8 cellular contexts compared by ENCODE assay signal in genomic region chr3:101725890-101726275, GRCh38. TPM values are rescaled to one million over a fixed set of nuclear protein-coding genes. Genes with fewer than 3 reads are reported as not detected.
DNase-seq lines count a peak whose midpoint lies in the region; ATAC-seq and TF ChIP-seq lines count a peak whose summit lies in the region.

No MANE protein-coding gene starts in this region.

- no peaks in the 10 kb centered on the region for H3K27me3 ChIP-seq in H9 (ENCODE audit: insufficient read depth, low read length)
- H3K27me3 ChIP-seq in skeletal muscle tissue (ENCODE audit: control insufficient read depth in 3 of 3, insufficient read depth in 3 of 3, low read length in 3 of 3) = no peaks in the 10 kb centered on the region

- H2BK12ac ChIP-seq in H9 (ENCODE audit: insufficient read length, low read depth, low read length) = no peak overlapping the region

- H3K23ac ChIP-seq in H9 (ENCODE audit: insufficient read length, low read depth, low read length) = no peak overlapping the region

- peaks cover 0 to 12% (median 7%) of the 10 kb centered on the region in 3 donors for H3K36me3 ChIP-seq in skeletal muscle tissue (ENCODE audit: control insufficient read depth in 3 of 3, insufficient read depth in 3 of 3, low read length in 3 of 3)

- no peak overlapping the region for H3T11ph ChIP-seq in H9 (ENCODE audit: low read length)

- no peak overlapping the region for H3K56ac ChIP-seq in H9 (ENCODE audit: insufficient read length, low read depth, low read length)

- no peak overlapping the region for H3K14ac ChIP-seq in H9 (ENCODE audit: insufficient read depth, low read length)

- no peak overlapping the region for H4K91ac ChIP-seq in H9 (ENCODE audit: insufficient read length, low read depth, low read length)

- H3K18ac ChIP-seq in H9 (ENCODE audit: insufficient read length, low read depth, low read length) = no peak overlapping the region

- no peaks in the 10 kb centered on the region for H4K20me1 ChIP-seq in H9 (ENCODE audit: control insufficient read depth, insufficient read depth, insufficient read length)

- DNase-seq in H9 (no peak), T-cell (no peak), fibroblast of the aortic adventitia (ENCODE audit: low read depth) (no peak), DMS153 (lab: John Stamatoyannopoulos, UW) (no peak), GM03348 (ENCODE audit: low spot score) (no peak)

- H3K4me1 Mint-ChIP-seq in H9 (peaks cover 15 to 20% of the 10 kb centered on the region in 2 experiments), T-cell (peaks cover 40 to 45% (median 42%) of the 10 kb centered on the region in 3 donors)

- peaks cover 6% of the 10 kb centered on the region for H3K23me2 ChIP-seq in H9 (ENCODE audit: insufficient read length, low read depth, low read length, poor library complexity, severe bottlenecking)

- no peak overlapping the region for H4K8ac ChIP-seq in H9 (replicated peaks; ENCODE audit: insufficient read length, low read depth, low read length)

- H2AFZ ChIP-seq in H9 (ENCODE audit: low read length) = no peak overlapping the region

- H3K4me1 ChIP-seq in H9 (ENCODE audit: insufficient read depth, low read length) (no peaks in the 10 kb centered on the region), skeletal muscle tissue (ENCODE audit: control insufficient read depth in 3 of 3, insufficient read depth in 3 of 3, low read length in 3 of 3) (peaks cover 3 to 11% (median 8%) of the 10 kb centered on the region in 3 donors)

- peak overlapping the region; percentile 97 to 98 for H3K4me3 Mint-ChIP-seq in H9
- peak overlapping the region; percentile 97 to 99 (median 98) for H3K4me3 Mint-ChIP-seq in T-cell

- CTCF ChIA-PET in T-cell (lab: Charles Lee) = interaction anchor here in 1 of 2 donors (0.6 to 1.9 kb wide), 3 partner anchors 29 to 503 kb away, joined by 3 to 8 read pairs (median 3); no protein-coding TSS in a partner anchor

- H2BK15ac ChIP-seq in H9 (ENCODE audit: low read depth, low read length) = no peak overlapping the region

- TF ChIP-seq CTCF in H9 (conservative IDR thresholded peaks at IDR 0.05) (no peak), fibroblast of the aortic adventitia (IDR thresholded peaks at IDR 0.05; ENCODE audit: insufficient read depth, low read length) (no peak)

- no peaks in the 10 kb centered on the region for H3K27me3 Mint-ChIP-seq in H9 (ENCODE audit: low read depth)
- no peaks in the 10 kb centered on the region for H3K27me3 Mint-ChIP-seq in T-cell

- H3K79me1 ChIP-seq in H9 (ENCODE audit: insufficient read depth, low read depth, low read length, poor library complexity, severe bottlenecking) = peaks cover 3% of the 10 kb centered on the region

- H3K27ac Mint-ChIP-seq in H9 (no peak overlapping the region), T-cell (peak overlapping the region; percentile 98 to 99)

- H3K9me3 Mint-ChIP-seq in H9 (no peaks in the 10 kb centered on the region), T-cell (no peaks in the 10 kb centered on the region)

- H2BK120ac ChIP-seq in H9 (ENCODE audit: low read depth, low read length, poor library complexity, severe bottlenecking) = no peak overlapping the region

- H3K9ac ChIP-seq in H9 (ENCODE audit: extremely low read depth, insufficient read length, low read length) (no peak overlapping the region), skeletal muscle tissue (ENCODE audit: low read depth in 1 of 3, low read length in 3 of 3) (peak overlapping the region; percentile 79 to 95 (median 88))

- no peak overlapping the region for H4K5ac ChIP-seq in H9 (ENCODE audit: insufficient read length, low read depth, low read length)

- no peak overlapping the region for H2BK5ac ChIP-seq in H9 (ENCODE audit: insufficient read length, low read length)

- no CpG with 5 or more reads among the region's 3 CpGs for WGBS in H9 (ENCODE audit: extremely low coverage, insufficient read length, low lambda C conversion rate)

- H3K4me2 ChIP-seq in H9 (ENCODE audit: insufficient read depth, insufficient read length, low read length) = peak overlapping the region; percentile 75

- POLR2A ChIA-PET in T-cell (lab: Charles Lee) = interaction anchor here (0.6 kb wide), 2 partner anchors 12 to 109 kb away, joined by 3 to 5 read pairs; no protein-coding TSS in a partner anchor

- H3K36me3 Mint-ChIP-seq in H9 (ENCODE audit: insufficient read depth in 1 of 3, low read depth in 3 of 3) (peaks cover 2 to 36% (median 29%) of the 10 kb centered on the region in 3 experiments; a peak in 6 of 7 replicates), T-cell (peaks cover 23% of the 10 kb centered on the region)

- no peak overlapping the region for H2BK20ac ChIP-seq in H9 (ENCODE audit: low read depth, low read length, poor library complexity, severe bottlenecking)

- ATAC-seq in T-cell (replicated peaks in 1 of 4) (no peak), HG02588 (IDR thresholded peaks at IDR 0.05; ENCODE audit: unreplicated experiment) (no peak), GM18868 (IDR thresholded peaks at IDR 0.05; ENCODE audit: unreplicated experiment) (no peak)

- H3K4me3 ChIP-seq in fibroblast of the aortic adventitia (ENCODE audit: low read depth, low read length) (peak overlapping the region; percentile 94), skeletal muscle tissue (ENCODE audit: low read length in 3 of 3) (peak overlapping the region; percentile 81 to 99 (median 93))

- no peak overlapping the region for H3K27ac ChIP-seq in H9 (ENCODE audit: insufficient read length, low read depth, low read length)
- no peak overlapping the region for H3K27ac ChIP-seq in skeletal muscle tissue (ENCODE audit: low read depth, low read length)

- no peaks in the 10 kb centered on the region for H3K79me2 ChIP-seq in H9 (ENCODE audit: insufficient read depth, low read length)

- H2AK5ac ChIP-seq in H9 (ENCODE audit: insufficient read length, low read length) = no peak overlapping the region

- no peak overlapping the region for H3K4ac ChIP-seq in H9 (ENCODE audit: low read depth, low read length)

- H3K9me3 ChIP-seq in H9 (ENCODE audit: control insufficient read depth, low read depth, low read length) (no peaks in the 10 kb centered on the region), skeletal muscle tissue (ENCODE audit: control insufficient read depth in 3 of 3, low read length in 3 of 3) (no peaks in the 10 kb centered on the region)

RNA-seq across cellular contexts. Expression of gene CEP97, which starts 1.5 kb away (rescaled TPM):
- 12.4 and 13.9 TPM in 2 replicates for total RNA-seq in H9 (2021)
- total RNA-seq in T-cell = 10 to 100 TPM in 4 of 5 donors, 1 to 10 TPM in 1; 9.9 to 13.9 (median 12.7) TPM
- total RNA-seq in fibroblast of the aortic adventitia (ENCODE audit: low replicate concordance) = 6.1 and 21.4 TPM in 2 replicates
- 16.2 TPM for total RNA-seq in skeletal muscle tissue

RNA-seq across cellular contexts. Expression of gene RPL24, which starts 39.4 kb away (rescaled TPM):
- total RNA-seq in H9 (2021) (1,904 and 1,919 TPM in 2 replicates), T-cell (1,000 to 10,000 TPM; 1,381 to 1,498 (median 1,473) TPM), fibroblast of the aortic adventitia (ENCODE audit: low replicate concordance) (1,420 and 2,984 TPM in 2 replicates), skeletal muscle tissue (5,603 TPM)

RNA-seq across cellular contexts. Expression of gene ZBTB11, which starts 49.0 kb away (rescaled TPM):
- total RNA-seq in H9 (2021) = 14.8 and 15.8 TPM in 2 replicates
- total RNA-seq in T-cell = 10 to 100 TPM; 38.7 to 61.4 (median 45.6) TPM
- 21.4 and 23.1 TPM in 2 replicates for total RNA-seq in fibroblast of the aortic adventitia (ENCODE audit: low replicate concordance)
- total RNA-seq in skeletal muscle tissue = 16.2 TPM

RNA-seq across cellular contexts. Expression of gene NXPE3, which starts 53.1 kb away (rescaled TPM):
- total RNA-seq in H9 (2021) (15.9 and 16.6 TPM in 2 replicates), T-cell (10 to 100 TPM; 38.0 to 44.8 (median 41.3) TPM), fibroblast of the aortic adventitia (ENCODE audit: low replicate concordance) (8.6 and 19.7 TPM in 2 replicates), skeletal muscle tissue (11.0 TPM)

Comparison
In these comparisons a context has a peak if more than half of its experiments do, and no peak if none do; other contexts are left out.
1. H3K27ac Mint-ChIP-seq: peak in T-cell (2 of 2); none in H9 (0 of 3).